Comparison of ENCODE assay signal across 24 cellular contexts in the genomic region with DNA sequence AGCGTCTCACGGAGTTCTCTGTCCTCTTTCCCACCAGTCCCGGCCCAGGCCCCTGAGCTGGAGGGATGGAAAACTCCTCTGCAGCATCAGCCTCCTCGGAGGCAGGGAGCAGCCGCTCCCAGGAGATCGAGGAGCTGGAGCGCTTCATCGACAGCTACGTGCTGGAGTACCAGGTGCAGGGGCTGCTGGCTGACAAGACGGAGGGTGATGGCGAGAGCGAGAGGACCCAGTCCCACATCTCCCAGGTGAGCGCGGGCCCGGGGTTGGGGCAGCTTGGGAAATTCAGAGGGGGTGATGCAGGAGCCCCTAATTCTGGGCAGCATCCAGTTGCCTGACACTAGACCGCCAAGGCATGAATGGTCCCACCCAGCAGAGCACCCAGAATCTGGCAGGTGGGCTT.
"Had no signal": no experiment of that assay in that cellular context is flagged by ENCODE, and none has a peak within 500 bp of the region (broad histone marks: within the 10 kb centered on the region; RNA-seq: fewer than 3 reads in every experiment).

No MANE protein-coding gene starts in this region.

- H3K4me3 ChIP-seq: K562, SJCRH30, SK-N-MC had no signal

- H3K4me3 Mint-ChIP-seq: IgD-negative memory B cell had no signal

- H3K27ac Mint-ChIP-seq: IgD-negative memory B cell had no signal

- DNase-seq: Kasumi-1, MM.1S, NCI-H1048, NCI-H1105, NCI-H1417, NCI-H1436 treated with DMSO at 0.1 percent for 48 hours, NCI-H1694, NCI-H187 treated with DMSO at 0.1 percent for 48 hours, NCI-H2029 treated with DMSO at 0.1 percent for 48 hours, NCI-H2171 treated with DMSO at 0.1 percent for 48 hours, NCI-H345, NCI-H446 treated with DMSO at 0.1 percent for 48 hours, NCI-H524, NCI-H526 treated with DMSO at 0.1 percent for 48 hours, NCI-H748 treated with DMSO at 0.1 percent for 48 hours, RPMI8226, SHP77 treated with DMSO at 0.1 percent for 48 hours, SJCRH30 had no signal

- H3K27ac ChIP-seq: KMS-11, SJCRH30, SK-N-MC had no signal

- H3K9ac ChIP-seq: KMS-11 had no signal

- H3K27me3 ChIP-seq: SJCRH30 had no signal

- H3K4me2 ChIP-seq: KMS-11 had no signal

- H3K9me3 ChIP-seq: SJCRH30 had no signal

- ATAC-seq: K562, Right ventricle myocardium inferior had no signal

- H3K36me3 ChIP-seq: SJCRH30 had no signal

- H3K9me3 Mint-ChIP-seq: IgD-negative memory B cell had no signal

- H3K27me3 Mint-ChIP-seq: IgD-negative memory B cell had no signal

- FAIRE-seq: K562, RCC 7860 had no signal
